ENCODE assay signal across 8 cellular contexts in the genomic region with DNA sequence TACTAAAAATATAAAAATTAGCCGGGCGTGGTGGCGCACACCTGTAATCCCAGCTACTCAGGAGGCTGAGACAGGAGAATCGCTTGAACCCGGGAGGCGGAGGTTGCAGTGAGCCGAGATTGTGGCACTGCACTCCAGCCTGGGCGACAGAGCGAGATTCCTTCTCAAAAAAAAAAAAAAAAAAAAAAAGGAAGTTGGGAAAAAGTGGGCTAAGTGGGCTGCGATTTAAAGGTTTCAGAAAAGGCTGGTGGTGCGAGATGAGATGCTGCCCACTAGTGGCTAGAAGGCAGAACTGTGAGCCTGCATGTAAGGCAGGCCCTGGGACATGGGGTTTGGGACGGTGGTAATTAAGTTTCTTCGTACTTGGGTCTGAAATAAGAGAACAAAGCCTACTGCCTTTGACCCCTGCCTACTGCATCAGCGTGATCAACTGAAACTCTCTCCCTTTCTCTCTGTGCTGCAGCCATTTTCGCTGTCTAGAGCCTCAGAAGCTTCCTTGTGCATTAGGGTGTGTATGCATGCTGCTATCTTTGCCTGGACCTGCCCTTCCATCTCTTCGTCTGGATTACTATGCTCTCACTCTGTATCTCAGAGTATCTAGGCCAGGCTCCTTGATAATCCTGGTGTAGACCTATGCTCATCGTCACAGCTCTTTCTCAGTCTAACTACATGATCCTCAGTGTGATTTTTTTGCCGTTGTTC. TPM values are rescaled to one million over a fixed set of nuclear protein-coding genes. Genes with fewer than 3 reads are reported as not detected.
DNase-seq lines count a peak whose midpoint lies in the region; ATAC-seq and TF ChIP-seq lines count a peak whose summit lies in the region.

No MANE protein-coding gene starts in this region.

- H3K9me3 Mint-ChIP-seq in activated CD4-positive, alpha-beta T cell treated with anti-CD3 and anti-CD28 coated beads, Interleukin-2, amount 10 ng/mL, durations not matched to agents 7 days and 5 days: no peaks in the 10 kb centered on the region
- H3K9me3 Mint-ChIP-seq in stimulated activated naive CD8-positive, alpha-beta T cell treated with anti-CD3 and anti-CD28 coated beads, Interleukin-15, amount 100 ng/mL, for 72 hours: no peaks in the 10 kb centered on the region

- no peak overlapping the region for H3K4me3 ChIP-seq in lung

- no peaks in the 10 kb centered on the region for H3K9me3 ChIP-seq in lung (ENCODE audit: control insufficient read depth in 2 of 2, insufficient read depth in 1 of 2, low read length in 1 of 2)

- no peaks in the 10 kb centered on the region for H3K36me3 Mint-ChIP-seq in activated CD4-positive, alpha-beta T cell treated with anti-CD3 and anti-CD28 coated beads, Interleukin-2, amount 10 ng/mL, durations not matched to agents 7 days and 5 days (ENCODE audit: low read depth)

- no peaks in the 10 kb centered on the region for H3K36me3 ChIP-seq in lung (ENCODE audit: control insufficient read depth in 2 of 2, insufficient read depth in 2 of 2, low read length in 2 of 2)

- CTCF ChIA-PET in activated CD4-positive, alpha-beta T cell treated with anti-CD3 and anti-CD28 coated beads, Interleukin-2, amount 10 ng/mL, durations not matched to agents 7 days and 5 days (lab: Charles Lee): interaction anchor here (0.7 to 17.3 kb wide), 9 partner anchors 8 to 351 kb away, joined by 3 to 299 read pairs (median 6); partner anchors contain the start of gene BTG2

- H3K4me3 Mint-ChIP-seq in activated CD4-positive, alpha-beta T cell treated with anti-CD3 and anti-CD28 coated beads, Interleukin-2, amount 10 ng/mL, durations not matched to agents 7 days and 5 days: no peak overlapping the region
- H3K4me3 Mint-ChIP-seq in stimulated activated naive CD8-positive, alpha-beta T cell treated with anti-CD3 and anti-CD28 coated beads, Interleukin-15, amount 100 ng/mL, for 72 hours: no peak overlapping the region

- POLR2A ChIA-PET in activated CD4-positive, alpha-beta T cell treated with anti-CD3 and anti-CD28 coated beads, Interleukin-2, amount 10 ng/mL, durations not matched to agents 7 days and 5 days (lab: Charles Lee): no interaction called here

- H3K27me3 Mint-ChIP-seq in activated CD4-positive, alpha-beta T cell treated with anti-CD3 and anti-CD28 coated beads, Interleukin-2, amount 10 ng/mL, durations not matched to agents 7 days and 5 days: peaks cover 27% of the 10 kb centered on the region
- peaks cover 25% of the 10 kb centered on the region for H3K27me3 Mint-ChIP-seq in stimulated activated naive CD8-positive, alpha-beta T cell treated with anti-CD3 and anti-CD28 coated beads, Interleukin-15, amount 100 ng/mL, for 72 hours

- no peak overlapping the region for H3K27ac ChIP-seq in lung (ENCODE audit: low read depth in 1 of 2, low read length in 1 of 2)

- peak; percentile 88 for DNase-seq in Ammon's horn (ENCODE audit: low spot score)
- DNase-seq in GM20000 (ENCODE audit: low spot score): peak; percentile 82
- peak; percentile 78 to 82 for DNase-seq in NCI-H446 (lab: John Stamatoyannopoulos, UW)
- DNase-seq in activated CD4-positive, alpha-beta T cell treated with anti-CD3 and anti-CD28 coated beads, Interleukin-2, amount 10 ng/mL, durations not matched to agents 7 days and 5 days: peak; percentile 69
- peak; percentile 87 for DNase-seq in dermis blood vessel endothelial cell
- DNase-seq in lung (ENCODE audit: low spot score): peak; percentile 57
- peak; percentile 52 to 57 for DNase-seq in stimulated activated naive CD8-positive, alpha-beta T cell treated with anti-CD3 and anti-CD28 coated beads, Interleukin-15, amount 100 ng/mL, for 72 hours

- ATAC-seq in lung (ENCODE audit: insufficient read depth, low FRiP score) (peak; percentile 72), HG03432 (IDR thresholded peaks at IDR 0.05; ENCODE audit: unreplicated experiment) (no peak)
- ATAC-seq in stimulated activated naive CD8-positive, alpha-beta T cell treated with anti-CD3 and anti-CD28 coated beads, Interleukin-15, amount 100 ng/mL, for 72 hours: peak; percentile 65

- peaks cover 0 to 1% of the 10 kb centered on the region in 2 donors for H3K4me1 ChIP-seq in lung (ENCODE audit: control insufficient read depth in 2 of 2, insufficient read depth in 2 of 2, low read length in 2 of 2)

- no peaks in the 10 kb centered on the region for H3K27me3 ChIP-seq in lung (ENCODE audit: control insufficient read depth, insufficient read depth)

- TF ChIP-seq CTCF in GM20000 (IDR thresholded peaks at IDR 0.05; ENCODE audit: extremely low read depth, missing control alignments) (peak; percentile 94), lung (IDR thresholded peaks at IDR 0.05; ENCODE audit: control extremely low read depth, extremely low read depth) (peak; percentile 96)

- no peak overlapping the region for H3K27ac Mint-ChIP-seq in activated CD4-positive, alpha-beta T cell treated with anti-CD3 and anti-CD28 coated beads, Interleukin-2, amount 10 ng/mL, durations not matched to agents 7 days and 5 days
- H3K27ac Mint-ChIP-seq in stimulated activated naive CD8-positive, alpha-beta T cell treated with anti-CD3 and anti-CD28 coated beads, Interleukin-15, amount 100 ng/mL, for 72 hours: no peak overlapping the region

- H3K4me1 Mint-ChIP-seq in activated CD4-positive, alpha-beta T cell treated with anti-CD3 and anti-CD28 coated beads, Interleukin-2, amount 10 ng/mL, durations not matched to agents 7 days and 5 days: peaks cover 32% of the 10 kb centered on the region
- H3K4me1 Mint-ChIP-seq in stimulated activated naive CD8-positive, alpha-beta T cell treated with anti-CD3 and anti-CD28 coated beads, Interleukin-15, amount 100 ng/mL, for 72 hours: peaks cover 37% of the 10 kb centered on the region

- WGBS in lung, 2 donors: 47 to 49% methylated on average over 18 of the region's 18 CpGs

RNA-seq across cellular contexts. Expression of gene FMOD, which starts 12.4 kb away (rescaled TPM):
- total RNA-seq in activated CD4-positive, alpha-beta T cell treated with anti-CD3 and anti-CD28 coated beads, Interleukin-2, amount 10 ng/mL, durations not matched to agents 7 days and 5 days: not detected
- total RNA-seq in dermis blood vessel endothelial cell: 11.4 and 21.2 TPM in 2 replicates
- 10 to 100 TPM; 46.3 to 93.4 TPM for total RNA-seq in lung
- polyA plus RNA-seq in lung: 10 to 100 TPM; 16.5 to 19.4 TPM

RNA-seq across cellular contexts. Expression of gene BTG2, which starts 33.2 kb away (rescaled TPM):
- total RNA-seq in activated CD4-positive, alpha-beta T cell treated with anti-CD3 and anti-CD28 coated beads, Interleukin-2, amount 10 ng/mL, durations not matched to agents 7 days and 5 days: 10 to 100 TPM; 73.6 to 82.3 TPM
- 63.5 and 64.7 TPM in 2 replicates for total RNA-seq in dermis blood vessel endothelial cell
- total RNA-seq in lung: 100 to 1,000 TPM in 1 of 2 donors, 10 to 100 TPM in 1; 51.7 to 118 TPM
- polyA plus RNA-seq in lung: 10 to 100 TPM; 29.1 to 95.4 TPM

Comparison
In these comparisons a context has a peak if more than half of its experiments do, and no peak if none do; other contexts are left out.
1. RNA of gene FMOD, which starts 12.4 kb away (total RNA-seq): 46.3 to 93.4 TPM in lung and 11.4 to 21.2 TPM in dermis blood vessel endothelial cell; not detected in activated CD4-positive, alpha-beta T cell treated with anti-CD3 and anti-CD28 coated beads, Interleukin-2, amount 10 ng/mL, durations not matched to agents 7 days and 5 days; every median in the first group is over 10 times any median in the second.
2. Peak in every context shown above with its lines, with median percentiles within 50 percentile points of each other: DNase-seq.